ENCODE assay signal across 1 cellular context in the genomic region with DNA sequence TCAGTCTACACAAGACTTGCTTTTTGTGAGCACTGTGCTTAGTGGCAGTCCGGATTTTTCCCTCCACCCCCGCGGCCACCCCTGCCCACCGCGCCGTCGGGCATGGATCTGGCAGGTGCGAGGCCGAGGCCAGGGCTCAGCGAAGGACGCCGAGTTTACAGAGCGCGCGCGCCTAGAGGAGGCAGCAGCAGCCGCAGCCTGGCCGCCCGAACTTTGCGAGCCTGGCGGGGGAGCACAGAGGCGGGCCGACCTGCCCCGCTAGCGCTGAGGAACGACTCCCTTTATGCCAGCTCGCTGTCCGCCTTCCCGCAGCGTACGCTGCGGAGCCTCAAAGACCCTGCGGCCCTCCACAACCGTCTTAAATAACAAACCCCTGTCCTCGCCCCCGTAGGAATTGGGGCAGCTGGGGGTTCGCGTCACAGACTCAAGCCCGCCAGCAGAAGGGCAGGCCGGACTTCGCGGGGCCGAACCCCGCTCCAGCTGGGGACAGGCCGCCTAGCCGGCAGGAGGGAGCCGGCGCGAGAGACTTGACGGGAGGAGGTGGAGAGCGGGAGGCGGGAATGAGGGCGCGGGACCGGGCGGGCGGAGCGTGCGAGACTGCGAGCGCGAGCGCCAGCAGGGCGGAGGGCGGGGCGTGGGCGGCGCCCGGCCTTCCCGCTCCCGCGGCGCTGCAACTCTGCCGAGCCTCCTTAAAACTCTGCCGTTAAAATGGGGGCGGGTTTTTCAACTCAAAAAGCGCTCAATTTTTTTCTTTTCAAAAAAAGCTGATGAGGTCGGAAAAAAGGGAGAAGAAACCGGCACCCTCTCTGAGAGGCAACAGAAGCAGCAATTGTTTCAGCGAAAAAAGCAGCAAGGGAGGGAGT.
TF ChIP-seq lines count a peak whose summit lies in the region.

No MANE protein-coding gene starts in this region.

TF ChIP-seq in HepG2, 621 proteins besides CTCF, POLR2A, EP300 and RAD21 (continued from another document and continues in another):
- TF ChIP-seq, protein P1, sequence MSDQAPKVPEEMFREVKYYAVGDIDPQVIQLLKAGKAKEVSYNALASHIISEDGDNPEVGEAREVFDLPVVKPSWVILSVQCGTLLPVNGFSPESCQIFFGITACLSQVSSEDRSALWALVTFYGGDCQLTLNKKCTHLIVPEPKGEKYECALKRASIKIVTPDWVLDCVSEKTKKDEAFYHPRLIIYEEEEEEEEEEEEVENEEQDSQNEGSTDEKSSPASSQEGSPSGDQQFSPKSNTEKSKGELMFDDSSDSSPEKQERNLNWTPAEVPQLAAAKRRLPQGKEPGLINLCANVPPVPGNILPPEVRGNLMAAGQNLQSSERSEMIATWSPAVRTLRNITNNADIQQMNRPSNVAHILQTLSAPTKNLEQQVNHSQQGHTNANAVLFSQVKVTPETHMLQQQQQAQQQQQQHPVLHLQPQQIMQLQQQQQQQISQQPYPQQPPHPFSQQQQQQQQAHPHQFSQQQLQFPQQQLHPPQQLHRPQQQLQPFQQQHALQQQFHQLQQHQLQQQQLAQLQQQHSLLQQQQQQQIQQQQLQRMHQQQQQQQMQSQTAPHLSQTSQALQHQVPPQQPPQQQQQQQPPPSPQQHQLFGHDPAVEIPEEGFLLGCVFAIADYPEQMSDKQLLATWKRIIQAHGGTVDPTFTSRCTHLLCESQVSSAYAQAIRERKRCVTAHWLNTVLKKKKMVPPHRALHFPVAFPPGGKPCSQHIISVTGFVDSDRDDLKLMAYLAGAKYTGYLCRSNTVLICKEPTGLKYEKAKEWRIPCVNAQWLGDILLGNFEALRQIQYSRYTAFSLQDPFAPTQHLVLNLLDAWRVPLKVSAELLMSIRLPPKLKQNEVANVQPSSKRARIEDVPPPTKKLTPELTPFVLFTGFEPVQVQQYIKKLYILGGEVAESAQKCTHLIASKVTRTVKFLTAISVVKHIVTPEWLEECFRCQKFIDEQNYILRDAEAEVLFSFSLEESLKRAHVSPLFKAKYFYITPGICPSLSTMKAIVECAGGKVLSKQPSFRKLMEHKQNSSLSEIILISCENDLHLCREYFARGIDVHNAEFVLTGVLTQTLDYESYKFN (CRISPR knock-in tag; conservative IDR thresholded peaks at IDR 0.05) = 0 out of 2 replicates have a peak, but pooled peaks have one; percentile 17
- TF ChIP-seq ZBTB3 (CRISPR knock-in tag; IDR thresholded peaks at IDR 0.05; ENCODE audit: borderline replicate concordance, low read depth) (peak; percentile 73), HHEX (CRISPR knock-in tag; IDR thresholded peaks at IDR 0.05) (no peak), SRSF9 (IDR thresholded peaks at IDR 0.05; ENCODE audit: borderline replicate concordance, insufficient read depth, low read depth, low read length, poor library complexity, severe bottlenecking) (no peak), ZNF75D (CRISPR knock-in tag; IDR thresholded peaks at IDR 0.05; ENCODE audit: borderline replicate concordance) (no peak), ZNF598 (CRISPR knock-in tag; IDR thresholded peaks at IDR 0.05; ENCODE audit: borderline replicate concordance) (no peak), AGO2 (optimal IDR thresholded peaks at IDR 0.05; ENCODE audit: low read depth, low read length) (peak; percentile 76), NR2C2 (CRISPR knock-in tag; IDR thresholded peaks at IDR 0.05; ENCODE audit: borderline replicate concordance) (peak; percentile 22), MAX (IDR thresholded peaks at IDR 0.05) (peak; percentile 85), AGO1 (IDR thresholded peaks at IDR 0.05; ENCODE audit: low read depth, low read length, poor library complexity, severe bottlenecking) (peak; percentile 53), ETV5 (CRISPR knock-in tag; IDR thresholded peaks at IDR 0.05; ENCODE audit: borderline replicate concordance) (no peak; the same call in 1 of the 2 replicates), FOXP4 (CRISPR knock-in tag; IDR thresholded peaks at IDR 0.05) (no peak; the same call in 1 of the 2 replicates), ATF1 (CRISPR knock-in tag; IDR thresholded peaks at IDR 0.05) (no peak), U2AF1 (optimal IDR thresholded peaks at IDR 0.05; ENCODE audit: low read depth, low read length) (peak; percentile 88), MXD1 (CRISPR knock-in tag; IDR thresholded peaks at IDR 0.05) (peak; percentile 77; the same call in 1 of the 2 replicates), SRSF4 (IDR thresholded peaks at IDR 0.05; ENCODE audit: low read depth, low read length, poor library complexity, severe bottlenecking) (no peak), ZFP36 (IDR thresholded peaks at IDR 0.05; ENCODE audit: borderline replicate concordance, low read depth, low read length, partially characterized antibody) (no peak), HMG20A (CRISPR knock-in tag; IDR thresholded peaks at IDR 0.05; ENCODE audit: borderline replicate concordance) (no peak; the same call in 1 of the 2 replicates), SRY (CRISPR knock-in tag; IDR thresholded peaks at IDR 0.05) (no peak; the same call in 1 of the 2 replicates), RNF2 (conservative IDR thresholded peaks at IDR 0.05; ENCODE audit: low read depth) (peak; percentile 49; the same call in 1 of the 2 replicates), ZNF225 (CRISPR knock-in tag; IDR thresholded peaks at IDR 0.05) (peak; percentile 71), SNAI1 (CRISPR knock-in tag; IDR thresholded peaks at IDR 0.05; ENCODE audit: borderline replicate concordance) (no peak), SATB2 (CRISPR knock-in tag; IDR thresholded peaks at IDR 0.05) (no peak; the same call in 1 of the 2 replicates), ZFP36L1 (CRISPR knock-in tag; IDR thresholded peaks at IDR 0.05) (peak; percentile 57; the same call in 1 of the 2 replicates), ZNF552 (CRISPR knock-in tag; IDR thresholded peaks at IDR 0.05; ENCODE audit: borderline replicate concordance) (no peak; the same call in 1 of the 2 replicates), PPARG (CRISPR knock-in tag; conservative IDR thresholded peaks at IDR 0.05) (no peak), HOXA5 (CRISPR knock-in tag; IDR thresholded peaks at IDR 0.05) (0 out of 2 replicates have a peak, but pooled peaks have one; percentile 24), RARA (CRISPR knock-in tag; IDR thresholded peaks at IDR 0.05) (no peak), ZNF850 (CRISPR knock-in tag; conservative IDR thresholded peaks at IDR 0.05) (no peak), NFRKB (IDR thresholded peaks at IDR 0.05) (no peak), ZNF441 (CRISPR knock-in tag; IDR thresholded peaks at IDR 0.05; ENCODE audit: borderline replicate concordance) (no peak; the same call in 1 of the 2 replicates), JUNB (CRISPR knock-in tag; IDR thresholded peaks at IDR 0.05; ENCODE audit: borderline replicate concordance) (peak; percentile 56), ISX (CRISPR knock-in tag; conservative IDR thresholded peaks at IDR 0.05) (no peak; the same call in 1 of the 2 replicates), TFDP1 (CRISPR knock-in tag; IDR thresholded peaks at IDR 0.05; ENCODE audit: borderline replicate concordance) (peak; percentile 91), FOXC1 (CRISPR knock-in tag; IDR thresholded peaks at IDR 0.05; ENCODE audit: borderline replicate concordance) (peak; percentile 70; the same call in 1 of the 2 replicates), PHB2 (IDR thresholded peaks at IDR 0.05; ENCODE audit: partially characterized antibody) (no peak), ZNF570 (CRISPR knock-in tag; IDR thresholded peaks at IDR 0.05; ENCODE audit: borderline replicate concordance) (peak; percentile 50; the same call in 1 of the 2 replicates)
- TF ChIP-seq, protein P2, sequence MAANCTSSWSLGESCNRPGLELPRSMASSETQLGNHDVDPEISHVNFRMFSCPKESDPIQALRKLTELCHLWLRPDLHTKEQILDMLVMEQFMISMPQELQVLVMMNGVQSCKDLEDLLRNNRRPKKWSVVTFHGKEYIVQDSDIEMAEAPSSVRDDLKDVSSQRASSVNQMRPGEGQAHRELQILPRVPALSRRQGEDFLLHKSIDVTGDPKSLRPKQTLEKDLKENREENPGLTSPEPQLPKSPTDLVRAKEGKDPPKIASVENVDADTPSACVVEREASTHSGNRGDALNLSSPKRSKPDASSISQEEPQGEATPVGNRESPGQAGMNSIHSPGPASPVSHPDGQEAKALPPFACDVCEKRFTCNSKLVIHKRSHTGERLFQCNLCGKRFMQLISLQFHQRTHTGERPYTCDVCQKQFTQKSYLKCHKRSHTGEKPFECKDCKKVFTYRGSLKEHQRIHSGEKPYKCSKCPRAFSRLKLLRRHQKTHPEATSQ (CRISPR knock-in tag; IDR thresholded peaks at IDR 0.05; ENCODE audit: borderline replicate concordance) = peak; percentile 64; the same call in 1 of the 2 replicates
- TF ChIP-seq, protein P3, sequence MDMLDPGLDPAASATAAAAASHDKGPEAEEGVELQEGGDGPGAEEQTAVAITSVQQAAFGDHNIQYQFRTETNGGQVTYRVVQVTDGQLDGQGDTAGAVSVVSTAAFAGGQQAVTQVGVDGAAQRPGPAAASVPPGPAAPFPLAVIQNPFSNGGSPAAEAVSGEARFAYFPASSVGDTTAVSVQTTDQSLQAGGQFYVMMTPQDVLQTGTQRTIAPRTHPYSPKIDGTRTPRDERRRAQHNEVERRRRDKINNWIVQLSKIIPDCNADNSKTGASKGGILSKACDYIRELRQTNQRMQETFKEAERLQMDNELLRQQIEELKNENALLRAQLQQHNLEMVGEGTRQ (IDR thresholded peaks at IDR 0.05; ENCODE audit: low read depth, low read length) = no peak
- TF ChIP-seq, protein P3 (CRISPR knock-in tag; IDR thresholded peaks at IDR 0.05; ENCODE audit: borderline replicate concordance) = peak; percentile 44; the same call in 1 of the 2 replicates
- TF ChIP-seq, protein P4, sequence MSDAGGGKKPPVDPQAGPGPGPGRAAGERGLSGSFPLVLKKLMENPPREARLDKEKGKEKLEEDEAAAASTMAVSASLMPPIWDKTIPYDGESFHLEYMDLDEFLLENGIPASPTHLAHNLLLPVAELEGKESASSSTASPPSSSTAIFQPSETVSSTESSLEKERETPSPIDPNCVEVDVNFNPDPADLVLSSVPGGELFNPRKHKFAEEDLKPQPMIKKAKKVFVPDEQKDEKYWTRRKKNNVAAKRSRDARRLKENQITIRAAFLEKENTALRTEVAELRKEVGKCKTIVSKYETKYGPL (CRISPR knock-in tag; IDR thresholded peaks at IDR 0.05) = 0 out of 2 replicates have a peak, but pooled peaks have one; percentile 17
- TF ChIP-seq, protein P5, sequence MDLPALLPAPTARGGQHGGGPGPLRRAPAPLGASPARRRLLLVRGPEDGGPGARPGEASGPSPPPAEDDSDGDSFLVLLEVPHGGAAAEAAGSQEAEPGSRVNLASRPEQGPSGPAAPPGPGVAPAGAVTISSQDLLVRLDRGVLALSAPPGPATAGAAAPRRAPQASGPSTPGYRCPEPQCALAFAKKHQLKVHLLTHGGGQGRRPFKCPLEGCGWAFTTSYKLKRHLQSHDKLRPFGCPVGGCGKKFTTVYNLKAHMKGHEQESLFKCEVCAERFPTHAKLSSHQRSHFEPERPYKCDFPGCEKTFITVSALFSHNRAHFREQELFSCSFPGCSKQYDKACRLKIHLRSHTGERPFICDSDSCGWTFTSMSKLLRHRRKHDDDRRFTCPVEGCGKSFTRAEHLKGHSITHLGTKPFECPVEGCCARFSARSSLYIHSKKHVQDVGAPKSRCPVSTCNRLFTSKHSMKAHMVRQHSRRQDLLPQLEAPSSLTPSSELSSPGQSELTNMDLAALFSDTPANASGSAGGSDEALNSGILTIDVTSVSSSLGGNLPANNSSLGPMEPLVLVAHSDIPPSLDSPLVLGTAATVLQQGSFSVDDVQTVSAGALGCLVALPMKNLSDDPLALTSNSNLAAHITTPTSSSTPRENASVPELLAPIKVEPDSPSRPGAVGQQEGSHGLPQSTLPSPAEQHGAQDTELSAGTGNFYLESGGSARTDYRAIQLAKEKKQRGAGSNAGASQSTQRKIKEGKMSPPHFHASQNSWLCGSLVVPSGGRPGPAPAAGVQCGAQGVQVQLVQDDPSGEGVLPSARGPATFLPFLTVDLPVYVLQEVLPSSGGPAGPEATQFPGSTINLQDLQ (CRISPR knock-in tag; IDR thresholded peaks at IDR 0.05) = no peak
- TF ChIP-seq, protein P6, sequence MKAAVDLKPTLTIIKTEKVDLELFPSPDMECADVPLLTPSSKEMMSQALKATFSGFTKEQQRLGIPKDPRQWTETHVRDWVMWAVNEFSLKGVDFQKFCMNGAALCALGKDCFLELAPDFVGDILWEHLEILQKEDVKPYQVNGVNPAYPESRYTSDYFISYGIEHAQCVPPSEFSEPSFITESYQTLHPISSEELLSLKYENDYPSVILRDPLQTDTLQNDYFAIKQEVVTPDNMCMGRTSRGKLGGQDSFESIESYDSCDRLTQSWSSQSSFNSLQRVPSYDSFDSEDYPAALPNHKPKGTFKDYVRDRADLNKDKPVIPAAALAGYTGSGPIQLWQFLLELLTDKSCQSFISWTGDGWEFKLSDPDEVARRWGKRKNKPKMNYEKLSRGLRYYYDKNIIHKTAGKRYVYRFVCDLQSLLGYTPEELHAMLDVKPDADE (CRISPR knock-in tag; IDR thresholded peaks at IDR 0.05) = 0 out of 2 replicates have a peak, but pooled peaks have one; percentile 60
